Comparison of ENCODE assay signal across 13 cellular contexts in the genomic region with DNA sequence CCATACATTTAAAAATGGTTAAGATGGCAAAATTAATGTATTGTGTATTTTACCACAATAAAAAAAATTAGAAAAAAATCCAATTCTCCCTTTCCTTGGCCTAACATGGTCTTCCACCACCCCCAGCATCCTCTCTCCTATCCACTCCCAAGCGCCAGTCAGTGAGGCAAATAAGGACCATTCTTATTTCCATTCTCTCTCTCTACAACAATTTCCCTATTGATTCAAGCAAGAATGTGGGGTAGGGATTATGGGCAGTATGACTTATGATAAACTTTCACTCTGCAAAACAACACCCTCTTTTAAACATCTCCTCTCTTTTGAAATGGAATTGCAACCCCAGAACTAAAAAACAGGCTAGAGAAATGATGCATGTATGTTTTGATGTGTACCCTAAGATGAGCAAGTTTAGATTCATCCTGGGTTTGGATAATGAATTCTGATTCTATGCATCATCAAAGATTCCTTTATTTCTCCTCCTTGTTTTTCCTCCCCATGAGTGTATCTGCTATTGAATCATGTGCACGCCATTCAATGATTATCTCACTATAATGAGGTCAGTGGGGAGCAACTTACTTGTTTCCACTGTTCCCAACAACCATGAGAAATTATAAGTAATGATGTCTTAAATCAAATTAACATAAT. TPM values are rescaled to one million over a fixed set of nuclear protein-coding genes. Genes with fewer than 3 reads are reported as not detected.
DNase-seq lines count a peak whose midpoint lies in the region; ATAC-seq lines count a peak whose summit lies in the region.
"Had no signal": no experiment of that assay in that cellular context is flagged by ENCODE, and none has a peak within 500 bp of the region (broad histone marks: within the 10 kb centered on the region; RNA-seq: fewer than 3 reads in every experiment).

No MANE protein-coding gene starts in this region.

- WGBS in right cardiac atrium = 80% methylated on average over 2 of the region's 2 CpGs
- 100% methylated on average over 1 of the region's 2 CpGs for WGBS in mesenchymal stem cell

- H2BK120ac ChIP-seq in mesenchymal stem cell (ENCODE audit: low read depth, low read length) = no peak overlapping the region

- peaks cover under 1% of the 10 kb centered on the region for H3K79me1 ChIP-seq in mesenchymal stem cell (replicated peaks; ENCODE audit: low read length, poor library complexity, severe bottlenecking)

- no peak overlapping the region for H4K91ac ChIP-seq in mesenchymal stem cell (ENCODE audit: low read length)

- H3K4me1 ChIP-seq in right cardiac atrium (ENCODE audit: control insufficient read depth, insufficient read depth, low read length) (peaks cover 9% of the 10 kb centered on the region), mesenchymal stem cell (ENCODE audit: control insufficient read depth, insufficient read depth, low read depth, low read length) (peaks cover 3% of the 10 kb centered on the region)

- H2BK5ac ChIP-seq in mesenchymal stem cell (ENCODE audit: low read depth, low read length, poor library complexity, severe bottlenecking) = no peak overlapping the region

- H3K9me3 Mint-ChIP-seq in activated naive CD4-positive, alpha-beta T cell treated with anti-CD3 and anti-CD28 coated beads, Interleukin-2, amount 50 U/mL, for 72 hours = no peaks in the 10 kb centered on the region
- H3K9me3 Mint-ChIP-seq: activated T-helper 1 cell treated with anti-CD3 and anti-CD28 coated beads, Interleukin-12 subunit alpha, Interleukin-12 subunit beta, Interleukin-2, Interleukin-4 antibody, amounts not matched to agents 30 ng/mL and 10 ng/mL and 1 ng/mL, durations not matched to agents 14 hours and 24 hours and 36 hours; immature natural killer cell had no signal

- no peak for DNase-seq in right cardiac atrium
- no peak for DNase-seq in left cardiac atrium
- peak; percentile 78 for DNase-seq in mesenchymal stem cell
- no peak for DNase-seq in NCI-H345 treated with DMSO at 0.1 percent for 48 hours (lab: John Stamatoyannopoulos, UW; ENCODE audit: unreplicated experiment)
- no peak for DNase-seq in activated naive CD4-positive, alpha-beta T cell treated with anti-CD3 and anti-CD28 coated beads, Interleukin-2, amount 50 U/mL, for 72 hours (ENCODE audit: low spot score in 2 of 2)
- DNase-seq in AG08396 (ENCODE audit: low spot score) = no peak
- DNase-seq: AML-193, immature natural killer cell, NCI-H146 had no signal

- H3K23ac ChIP-seq in mesenchymal stem cell (ENCODE audit: low read length in 2 of 2) = no peak overlapping the region

- H3K18ac ChIP-seq in mesenchymal stem cell (ENCODE audit: low read depth in 1 of 2, low read length in 2 of 2) = no peak overlapping the region

- no peak overlapping the region for H3K27ac Mint-ChIP-seq in activated naive CD4-positive, alpha-beta T cell treated with anti-CD3 and anti-CD28 coated beads, Interleukin-2, amount 50 U/mL, for 72 hours
- H3K27ac Mint-ChIP-seq: activated T-helper 1 cell treated with anti-CD3 and anti-CD28 coated beads, Interleukin-12 subunit alpha, Interleukin-12 subunit beta, Interleukin-2, Interleukin-4 antibody, amounts not matched to agents 30 ng/mL and 10 ng/mL and 1 ng/mL, durations not matched to agents 14 hours and 24 hours and 36 hours; immature natural killer cell had no signal

- H3K36me3 ChIP-seq in mesenchymal stem cell (ENCODE audit: control insufficient read depth in 1 of 2, insufficient read depth in 2 of 2, low read depth in 1 of 2, low read length in 2 of 2) = peaks cover 0 to 3% of the 10 kb centered on the region in 2 experiments

- H3K9me3 ChIP-seq in right cardiac atrium (ENCODE audit: control insufficient read depth, low read length) (no peaks in the 10 kb centered on the region), mesenchymal stem cell (ENCODE audit: control insufficient read depth, low read length) (no peaks in the 10 kb centered on the region)

- peak overlapping the region; percentile 7 for H3K4me3 ChIP-seq in right cardiac atrium (ENCODE audit: low read length)
- H3K4me3 ChIP-seq in mesenchymal stem cell (ENCODE audit: insufficient read depth in 1 of 2, low read depth in 1 of 2, low read length in 2 of 2) = peak overlapping the region in 1 of 2 experiments; percentile 98

- H3K27me3 ChIP-seq in right cardiac atrium (ENCODE audit: control insufficient read depth, insufficient read depth) (no peaks in the 10 kb centered on the region), mesenchymal stem cell (ENCODE audit: control insufficient read depth in 1 of 2, insufficient read depth in 1 of 2, low read length in 2 of 2) (no peaks in the 10 kb centered on the region)

- intact Hi-C loops in right cardiac atrium (cut with DNase I) = loop anchor here in 3 of 4 donors (10.0 kb wide), 1 partner anchor 47 kb away; no protein-coding TSS in a partner anchor
- intact Hi-C loops in left cardiac atrium (cut with DNase I) = loop anchor here (5.0 to 10.0 kb wide), 2 partner anchors 50 to 57 kb away; no protein-coding TSS in a partner anchor

- ATAC-seq in right cardiac atrium (no peak), left cardiac atrium (no peak), GM21390 (IDR thresholded peaks at IDR 0.05; ENCODE audit: unreplicated experiment) (no peak)
- ATAC-seq in activated naive CD4-positive, alpha-beta T cell treated with anti-CD3 and anti-CD28 coated beads, Interleukin-2, amount 50 U/mL, for 72 hours = no peak

- no peak overlapping the region for H3K4me2 ChIP-seq in mesenchymal stem cell (ENCODE audit: low read length, poor library complexity, severe bottlenecking)

- peaks cover 0 to 6% of the 10 kb centered on the region in 2 donors for H3K36me3 Mint-ChIP-seq in activated naive CD4-positive, alpha-beta T cell treated with anti-CD3 and anti-CD28 coated beads, Interleukin-2, amount 50 U/mL, for 72 hours
- H3K36me3 Mint-ChIP-seq: immature natural killer cell had no signal

- H3K4ac ChIP-seq in mesenchymal stem cell (ENCODE audit: low read depth in 1 of 2, low read length in 2 of 2) = no peak overlapping the region

- H3K27ac ChIP-seq in right cardiac atrium (ENCODE audit: low read length) (no peak overlapping the region), cingulate gyrus (ENCODE audit: low read depth, low read length) (peak overlapping the region; percentile 86), mesenchymal stem cell (ENCODE audit: low read length, poor library complexity, severe bottlenecking) (peak overlapping the region; percentile 1)
- H3K27ac ChIP-seq: VCaP had no signal

- H2BK15ac ChIP-seq in mesenchymal stem cell (ENCODE audit: low read depth, poor library complexity, severe bottlenecking) = no peak overlapping the region

- no peak overlapping the region for H2AFZ ChIP-seq in mesenchymal stem cell (ENCODE audit: low read depth, low read length)

- no peak overlapping the region for H3K14ac ChIP-seq in mesenchymal stem cell (ENCODE audit: low read length in 2 of 2)

- no peak overlapping the region for H2AK5ac ChIP-seq in mesenchymal stem cell (ENCODE audit: low read length, severe bottlenecking)

- H2BK12ac ChIP-seq in mesenchymal stem cell (ENCODE audit: low read length in 2 of 2) = no peak overlapping the region

- H3K9ac ChIP-seq in mesenchymal stem cell (ENCODE audit: low read length) = peak overlapping the region; percentile 99

- H4K8ac ChIP-seq in mesenchymal stem cell (ENCODE audit: low read length) = no peak overlapping the region

RNA-seq across cellular contexts. Expression of a gene that starts 3.5 kb away (rescaled TPM):
- 10 to 100 TPM; 26.1 to 35.7 (median 30.7) TPM for total RNA-seq in right cardiac atrium
- 9.6 TPM for polyA plus RNA-seq in right cardiac atrium
- 10 to 100 TPM; 26.8 to 33.3 TPM for total RNA-seq in left cardiac atrium
- polyA plus RNA-seq in mesenchymal stem cell (2013, experiment 1 of 2) = 16.1 TPM
- polyA plus RNA-seq in mesenchymal stem cell (2013, experiment 2 of 2) = 14.5 TPM
- 1 to 10 TPM in 1 of 2 donors, under 1 TPM in 1; 0.50 to 1.3 TPM for total RNA-seq in activated naive CD4-positive, alpha-beta T cell treated with anti-CD3 and anti-CD28 coated beads, Interleukin-2, amount 50 U/mL, for 72 hours
- polyA plus RNA-seq: immature natural killer cell had no signal

Comparison
In these comparisons a context has a peak if more than half of its experiments do, and no peak if none do; other contexts are left out.
1. RNA of a gene that starts 3.5 kb away (total RNA-seq): 26.1 to 35.7 TPM in right cardiac atrium and 26.8 to 33.3 TPM in left cardiac atrium; 0.50 to 1.3 TPM in activated naive CD4-positive, alpha-beta T cell treated with anti-CD3 and anti-CD28 coated beads, Interleukin-2, amount 50 U/mL, for 72 hours; every median in the first group is over 10 times any median in the second.